In genomic region chr22:19398206-19398605, GRCh38 we compare ENCODE assay signal across 1 cellular context.
TF ChIP-seq lines count a peak whose summit lies in the region.

No MANE protein-coding gene starts in this region.

TF ChIP-seq in HepG2, 621 proteins besides CTCF, POLR2A, EP300 and RAD21:
- TF ChIP-seq ZNF138 (CRISPR knock-in tag; IDR thresholded peaks at IDR 0.05; ENCODE audit: low read depth) (no peak), MNT (IDR thresholded peaks at IDR 0.05) (peak; percentile 58), HOXA5 (CRISPR knock-in tag; IDR thresholded peaks at IDR 0.05) (no peak), ZFP91 (CRISPR knock-in tag; IDR thresholded peaks at IDR 0.05; ENCODE audit: borderline replicate concordance) (no peak), ZFP36L1 (CRISPR knock-in tag; IDR thresholded peaks at IDR 0.05) (no peak), RBM22 (optimal IDR thresholded peaks at IDR 0.05; ENCODE audit: low read length) (peak; percentile 35), BORCS8-MEF2B (CRISPR knock-in tag; IDR thresholded peaks at IDR 0.05) (no peak), ZNF317 (CRISPR knock-in tag; IDR thresholded peaks at IDR 0.05) (no peak)
- TF ChIP-seq, protein P1, sequence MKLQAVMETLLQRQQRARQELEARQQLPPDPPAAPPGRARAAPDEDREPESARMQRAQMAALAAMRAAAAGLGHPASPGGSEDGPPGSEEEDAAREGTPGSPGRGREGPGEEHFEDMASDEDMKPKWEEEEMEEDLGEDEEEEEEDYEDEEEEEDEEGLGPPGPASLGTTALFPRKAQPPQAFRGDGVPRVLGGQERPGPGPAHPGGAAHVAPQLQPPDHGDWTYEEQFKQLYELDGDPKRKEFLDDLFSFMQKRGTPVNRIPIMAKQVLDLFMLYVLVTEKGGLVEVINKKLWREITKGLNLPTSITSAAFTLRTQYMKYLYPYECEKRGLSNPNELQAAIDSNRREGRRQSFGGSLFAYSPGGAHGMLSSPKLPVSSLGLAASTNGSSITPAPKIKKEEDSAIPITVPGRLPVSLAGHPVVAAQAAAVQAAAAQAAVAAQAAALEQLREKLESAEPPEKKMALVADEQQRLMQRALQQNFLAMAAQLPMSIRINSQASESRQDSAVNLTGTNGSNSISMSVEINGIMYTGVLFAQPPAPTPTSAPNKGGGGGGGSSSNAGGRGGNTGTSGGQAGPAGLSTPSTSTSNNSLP (IDR thresholded peaks at IDR 0.05; ENCODE audit: low read depth, low read length) = no peak
